ENCODE assay signal across 1 cellular context in the genomic region with DNA sequence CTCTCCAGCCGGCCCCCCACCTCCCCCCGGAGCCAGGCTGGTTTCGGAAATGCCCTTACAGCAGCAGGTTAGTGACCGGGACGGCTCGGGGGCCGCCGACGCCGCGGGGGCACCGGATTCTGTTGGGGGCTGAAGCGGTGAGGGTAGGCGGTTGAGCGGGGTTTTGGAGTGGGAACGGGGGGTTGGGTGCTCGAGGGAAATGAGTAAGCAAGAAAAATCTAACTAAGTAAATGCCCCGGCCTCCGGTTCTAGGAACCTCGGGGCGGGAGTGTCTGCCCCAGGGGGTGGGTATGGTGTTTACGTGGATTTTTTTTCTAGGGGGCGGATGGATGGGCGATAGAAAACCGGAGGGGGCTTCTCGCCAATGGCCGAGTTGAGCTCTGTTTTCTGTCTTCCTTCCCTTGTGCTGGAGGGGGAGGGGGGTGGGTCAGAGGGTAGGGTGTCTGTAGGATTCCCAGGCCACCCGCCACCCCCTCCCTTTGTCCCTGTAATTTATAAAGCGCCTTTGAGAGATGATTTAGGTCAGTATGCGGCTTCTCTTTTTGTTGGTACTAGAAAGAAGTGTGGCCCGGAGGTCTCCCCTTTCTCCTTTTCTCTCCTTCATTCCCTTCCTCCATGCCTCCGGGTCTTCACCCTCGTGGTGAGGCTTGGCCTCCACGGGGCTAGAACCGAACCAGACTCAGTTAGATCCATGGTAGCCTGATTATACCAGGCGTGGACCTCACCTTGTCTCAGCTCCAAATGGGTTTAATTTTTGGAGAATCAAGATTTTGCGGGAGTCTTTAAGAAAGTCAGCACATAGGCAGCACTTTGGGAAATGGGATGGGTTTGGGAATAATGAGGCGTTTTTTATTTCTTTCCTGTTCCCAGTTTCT.
TF ChIP-seq lines count a peak whose summit lies in the region.

No MANE protein-coding gene starts in this region.

TF ChIP-seq in GM12878, 131 proteins besides CTCF, POLR2A, EP300 and RAD21 (continued from another document):
- TF ChIP-seq, protein P1, sequence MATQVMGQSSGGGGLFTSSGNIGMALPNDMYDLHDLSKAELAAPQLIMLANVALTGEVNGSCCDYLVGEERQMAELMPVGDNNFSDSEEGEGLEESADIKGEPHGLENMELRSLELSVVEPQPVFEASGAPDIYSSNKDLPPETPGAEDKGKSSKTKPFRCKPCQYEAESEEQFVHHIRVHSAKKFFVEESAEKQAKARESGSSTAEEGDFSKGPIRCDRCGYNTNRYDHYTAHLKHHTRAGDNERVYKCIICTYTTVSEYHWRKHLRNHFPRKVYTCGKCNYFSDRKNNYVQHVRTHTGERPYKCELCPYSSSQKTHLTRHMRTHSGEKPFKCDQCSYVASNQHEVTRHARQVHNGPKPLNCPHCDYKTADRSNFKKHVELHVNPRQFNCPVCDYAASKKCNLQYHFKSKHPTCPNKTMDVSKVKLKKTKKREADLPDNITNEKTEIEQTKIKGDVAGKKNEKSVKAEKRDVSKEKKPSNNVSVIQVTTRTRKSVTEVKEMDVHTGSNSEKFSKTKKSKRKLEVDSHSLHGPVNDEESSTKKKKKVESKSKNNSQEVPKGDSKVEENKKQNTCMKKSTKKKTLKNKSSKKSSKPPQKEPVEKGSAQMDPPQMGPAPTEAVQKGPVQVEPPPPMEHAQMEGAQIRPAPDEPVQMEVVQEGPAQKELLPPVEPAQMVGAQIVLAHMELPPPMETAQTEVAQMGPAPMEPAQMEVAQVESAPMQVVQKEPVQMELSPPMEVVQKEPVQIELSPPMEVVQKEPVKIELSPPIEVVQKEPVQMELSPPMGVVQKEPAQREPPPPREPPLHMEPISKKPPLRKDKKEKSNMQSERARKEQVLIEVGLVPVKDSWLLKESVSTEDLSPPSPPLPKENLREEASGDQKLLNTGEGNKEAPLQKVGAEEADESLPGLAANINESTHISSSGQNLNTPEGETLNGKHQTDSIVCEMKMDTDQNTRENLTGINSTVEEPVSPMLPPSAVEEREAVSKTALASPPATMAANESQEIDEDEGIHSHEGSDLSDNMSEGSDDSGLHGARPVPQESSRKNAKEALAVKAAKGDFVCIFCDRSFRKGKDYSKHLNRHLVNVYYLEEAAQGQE (IDR thresholded peaks at IDR 0.05; ENCODE audit: low read depth, low read length), result no peak
- TF ChIP-seq JUNB (IDR thresholded peaks at IDR 0.05), result peak; percentile 35; the same call in 1 of the 2 replicates
- TF ChIP-seq NFIC (IDR thresholded peaks at IDR 0.05; ENCODE audit: low read depth, low read length), result peak; percentile 4; the same call in 1 of the 2 replicates
- peak in 1 of 2 experiments; percentile 9; a peak in 1 of 4 replicates for TF ChIP-seq ETV6 (conservative IDR thresholded peaks at IDR 0.05 in 1 of 2, IDR thresholded peaks at IDR 0.05 in 1 of 2; ENCODE audit: borderline replicate concordance in 1 of 2, low read depth in 1 of 2)
- TF ChIP-seq MYC (IDR thresholded peaks at IDR 0.05; ENCODE audit: insufficient read depth, insufficient read length, insufficient replicate concordance, low read length, severe bottlenecking), result no peak
- peak; percentile 75; the same call in 1 of the 2 replicates for TF ChIP-seq TARDBP (IDR thresholded peaks at IDR 0.05; ENCODE audit: borderline replicate concordance)
- no peak for TF ChIP-seq MXI1 (IDR thresholded peaks at IDR 0.05; ENCODE audit: low read depth, low read length)
- peak; percentile 45; the same call in 1 of the 2 replicates for TF ChIP-seq YY1 (IDR thresholded peaks at IDR 0.05; ENCODE audit: low read depth, low read length)
- TF ChIP-seq MTA3 (IDR thresholded peaks at IDR 0.05; ENCODE audit: borderline replicate concordance, low read length), result peak; percentile 82
- peak; percentile 10 to 44; a peak in 2 of 4 replicates for TF ChIP-seq IKZF2 (IDR thresholded peaks at IDR 0.05)
- 0 out of 2 replicates have a peak, but pooled peaks have one; percentile 4 for TF ChIP-seq CREM (IDR thresholded peaks at IDR 0.05; ENCODE audit: low read depth)
